Comparison of ENCODE assay signal across 9 cellular contexts in genomic region chr6:111761783-111762312, GRCh38.
A peak's percentile ranks its signal among the peaks of the same experiment; 100 is the strongest.
DNase-seq lines count a peak whose midpoint lies in the region; ATAC-seq and TF ChIP-seq lines count a peak whose summit lies in the region.
"Had no signal": no experiment of that assay in that cellular context is flagged by ENCODE, and none has a peak within 500 bp of the region (broad histone marks: within the 10 kb centered on the region; RNA-seq: fewer than 3 reads in every experiment).

No MANE protein-coding gene starts in this region.

- POLR2A ChIA-PET in CD4-positive, alpha-beta T cell (lab: Charles Lee) = interaction anchor here (0.7 to 5.2 kb wide), 18 partner anchors 9 to 266 kb away, joined by 3 to 48 read pairs (median 4); partner anchors contain the start of gene FYN
- POLR2A ChIA-PET in activated CD8-positive, alpha-beta T cell treated with anti-CD3 and anti-CD28 coated beads, Interleukin-2, amount 10 ng/mL, durations not matched to agents 7 days and 5 days (lab: Charles Lee) = interaction anchor here (0.8 to 2.6 kb wide), 8 partner anchors 8 to 112 kb away, joined by 3 to 8 read pairs (median 4); partner anchors contain the start of gene FYN
- POLR2A ChIA-PET in HEK293T (lab: Yijun Ruan, JAX) = no interaction called here

- H3K36me3 Mint-ChIP-seq in CD4-positive, alpha-beta T cell (ENCODE audit: low read depth) = peaks cover 54% of the 10 kb centered on the region
- peaks cover 62% of the 10 kb centered on the region for H3K36me3 Mint-ChIP-seq in activated CD8-positive, alpha-beta T cell treated with anti-CD3 and anti-CD28 coated beads, Interleukin-2, amount 10 ng/mL, durations not matched to agents 7 days and 5 days (ENCODE audit: low read depth)

- no peaks in the 10 kb centered on the region for H3K27me3 Mint-ChIP-seq in CD4-positive, alpha-beta T cell
- no peaks in the 10 kb centered on the region for H3K27me3 Mint-ChIP-seq in activated CD8-positive, alpha-beta T cell treated with anti-CD3 and anti-CD28 coated beads, Interleukin-2, amount 10 ng/mL, durations not matched to agents 7 days and 5 days (ENCODE audit: low read depth)

- H3K4me1 ChIP-seq in mesodermal cell (ENCODE audit: control insufficient read depth, insufficient read depth, low read length, poor library complexity, severe bottlenecking) (peaks cover 11% of the 10 kb centered on the region), lower lobe of right lung (peaks cover 81% of the 10 kb centered on the region)

- peak overlapping the region; percentile 97 for H3K27ac ChIP-seq in CD4-positive, alpha-beta T cell (ENCODE audit: low read depth, low read length)
- peak overlapping the region; percentile 33 for H3K27ac ChIP-seq in mesodermal cell (ENCODE audit: low read depth, low read length, severe bottlenecking)
- no peak overlapping the region for H3K27ac ChIP-seq in lower lobe of right lung

- intact Hi-C loops in CD4-positive, alpha-beta T cell (cut with DNase I, micrococcal nuclease) = loop anchor here (2.0 to 5.0 kb wide), 7 partner anchors 15 to 280 kb away; no protein-coding TSS in a partner anchor
- intact Hi-C loops in lower lobe of right lung (cut with DNase I) = no loop called here

- no peak for DNase-seq in CD4-positive, alpha-beta T cell
- DNase-seq in activated CD8-positive, alpha-beta T cell treated with anti-CD3 and anti-CD28 coated beads, Interleukin-2, amount 10 ng/mL, durations not matched to agents 7 days and 5 days = peak; percentile 50
- DNase-seq in HEK293T (ENCODE audit: extremely low spot score) = no peak
- no peak for DNase-seq in NCI-H146 treated with DMSO at 0.1 percent for 48 hours (lab: John Stamatoyannopoulos, UW; ENCODE audit: unreplicated experiment)
- DNase-seq in lower lobe of right lung = no peak
- no peak for DNase-seq in NCI-H1436 treated with DMSO at 0.1 percent for 48 hours (lab: John Stamatoyannopoulos, UW)

- WGBS in mesodermal cell (ENCODE audit: insufficient coverage in 2 of 2), 2 experiments = 74 to 91% methylated on average over 5 to 7 of the region's 7 CpGs

- peaks cover 98% of the 10 kb centered on the region for H3K4me1 Mint-ChIP-seq in CD4-positive, alpha-beta T cell (ENCODE audit: low read depth)
- peaks cover 98% of the 10 kb centered on the region for H3K4me1 Mint-ChIP-seq in activated CD8-positive, alpha-beta T cell treated with anti-CD3 and anti-CD28 coated beads, Interleukin-2, amount 10 ng/mL, durations not matched to agents 7 days and 5 days (ENCODE audit: low read depth)

- no peak for TF ChIP-seq CTCF in CD4-positive, alpha-beta T cell (IDR thresholded peaks at IDR 0.05)
- TF ChIP-seq CTCF in lower lobe of right lung (IDR thresholded peaks at IDR 0.05) = no peak

- no peaks in the 10 kb centered on the region for H3K9me3 Mint-ChIP-seq in CD4-positive, alpha-beta T cell
- no peaks in the 10 kb centered on the region for H3K9me3 Mint-ChIP-seq in activated CD8-positive, alpha-beta T cell treated with anti-CD3 and anti-CD28 coated beads, Interleukin-2, amount 10 ng/mL, durations not matched to agents 7 days and 5 days (ENCODE audit: insufficient read depth)

- no peak for ATAC-seq in CD4-positive, alpha-beta T cell (ENCODE audit: poor library complexity)
- ATAC-seq in HG02852 (IDR thresholded peaks at IDR 0.05; ENCODE audit: unreplicated experiment) (peak; percentile 49), lower lobe of right lung (no peak)
- ATAC-seq in activated CD8-positive, alpha-beta T cell treated with anti-CD3 and anti-CD28 coated beads, Interleukin-2, amount 10 ng/mL, durations not matched to agents 7 days and 5 days = peak; percentile 18

- peak overlapping the region; percentile 99 for H3K27ac Mint-ChIP-seq in CD4-positive, alpha-beta T cell
- peak overlapping the region; percentile 91 for H3K27ac Mint-ChIP-seq in activated CD8-positive, alpha-beta T cell treated with anti-CD3 and anti-CD28 coated beads, Interleukin-2, amount 10 ng/mL, durations not matched to agents 7 days and 5 days

- H3K36me3 ChIP-seq in mesodermal cell (ENCODE audit: control insufficient read depth, insufficient read depth, low read length) (peaks cover 19% of the 10 kb centered on the region), lower lobe of right lung (no peaks in the 10 kb centered on the region)

- CTCF ChIA-PET in CD4-positive, alpha-beta T cell (lab: Charles Lee) = interaction anchor here (0.7 to 2.9 kb wide), 6 partner anchors 15 to 71 kb away, joined by 3 to 7 read pairs (median 3); no protein-coding TSS in a partner anchor
- CTCF ChIA-PET in activated CD8-positive, alpha-beta T cell treated with anti-CD3 and anti-CD28 coated beads, Interleukin-2, amount 10 ng/mL, durations not matched to agents 7 days and 5 days (lab: Charles Lee) = interaction anchor here (0.7 to 5.3 kb wide), 10 partner anchors 9 to 281 kb away, joined by 3 to 25 read pairs (median 7); no protein-coding TSS in a partner anchor
- CTCF ChIA-PET in HEK293T (lab: Yijun Ruan, JAX) = interaction anchor here (0.6 kb wide), 1 partner anchor 77 kb away, joined by 3 read pairs; no protein-coding TSS in a partner anchor

- no peaks in the 10 kb centered on the region for H3K9me3 ChIP-seq in CD4-positive, alpha-beta T cell (ENCODE audit: control insufficient read depth, low read length)
- H3K9me3 ChIP-seq in mesodermal cell (ENCODE audit: control insufficient read depth, low read length) (no peaks in the 10 kb centered on the region), lower lobe of right lung (no peaks in the 10 kb centered on the region)

- H3K4me3 ChIP-seq in mesodermal cell (ENCODE audit: extremely low read depth, insufficient read depth, low read length, poor library complexity, severe bottlenecking) (no peak overlapping the region), lower lobe of right lung (no peak overlapping the region)
- H3K4me3 ChIP-seq: lung had no signal

- peak overlapping the region; percentile 65 for H3K4me3 Mint-ChIP-seq in CD4-positive, alpha-beta T cell
- H3K4me3 Mint-ChIP-seq in activated CD8-positive, alpha-beta T cell treated with anti-CD3 and anti-CD28 coated beads, Interleukin-2, amount 10 ng/mL, durations not matched to agents 7 days and 5 days = peak overlapping the region; percentile 50

- no peaks in the 10 kb centered on the region for H3K27me3 ChIP-seq in CD4-positive, alpha-beta T cell (ENCODE audit: control insufficient read depth, insufficient read depth, low read length)
- H3K27me3 ChIP-seq in lower lobe of right lung (ENCODE audit: low read depth) = no peaks in the 10 kb centered on the region

TF ChIP-seq in HEK293T, 16 proteins besides CTCF, POLR2A, EP300 and RAD21:
- TF ChIP-seq ZNF384 (IDR thresholded peaks at IDR 0.05) (no peak), PKNOX1 (IDR thresholded peaks at IDR 0.05) (no peak), CTBP1 (IDR thresholded peaks at IDR 0.05; ENCODE audit: borderline replicate concordance) (no peak), ARNT (IDR thresholded peaks at IDR 0.05) (no peak), SP1 (IDR thresholded peaks at IDR 0.05) (no peak), LEF1 (IDR thresholded peaks at IDR 0.05; ENCODE audit: borderline replicate concordance) (no peak), NFRKB (IDR thresholded peaks at IDR 0.05) (no peak), FOXM1 (IDR thresholded peaks at IDR 0.05; ENCODE audit: borderline replicate concordance) (no peak), SUZ12 (IDR thresholded peaks at IDR 0.05) (no peak), FOXK2 (IDR thresholded peaks at IDR 0.05) (no peak)

Comparison
In these comparisons a context has a peak if more than half of its experiments do, and no peak if none do; other contexts are left out.
1. ATAC-seq: peak in HG02852 (single experiment) and activated CD8-positive, alpha-beta T cell treated with anti-CD3 and anti-CD28 coated beads, Interleukin-2, amount 10 ng/mL, durations not matched to agents 7 days and 5 days (single experiment); none in CD4-positive, alpha-beta T cell (single experiment) and lower lobe of right lung (0 of 2).